8 cellular contexts compared by ENCODE assay signal in the genomic region with DNA sequence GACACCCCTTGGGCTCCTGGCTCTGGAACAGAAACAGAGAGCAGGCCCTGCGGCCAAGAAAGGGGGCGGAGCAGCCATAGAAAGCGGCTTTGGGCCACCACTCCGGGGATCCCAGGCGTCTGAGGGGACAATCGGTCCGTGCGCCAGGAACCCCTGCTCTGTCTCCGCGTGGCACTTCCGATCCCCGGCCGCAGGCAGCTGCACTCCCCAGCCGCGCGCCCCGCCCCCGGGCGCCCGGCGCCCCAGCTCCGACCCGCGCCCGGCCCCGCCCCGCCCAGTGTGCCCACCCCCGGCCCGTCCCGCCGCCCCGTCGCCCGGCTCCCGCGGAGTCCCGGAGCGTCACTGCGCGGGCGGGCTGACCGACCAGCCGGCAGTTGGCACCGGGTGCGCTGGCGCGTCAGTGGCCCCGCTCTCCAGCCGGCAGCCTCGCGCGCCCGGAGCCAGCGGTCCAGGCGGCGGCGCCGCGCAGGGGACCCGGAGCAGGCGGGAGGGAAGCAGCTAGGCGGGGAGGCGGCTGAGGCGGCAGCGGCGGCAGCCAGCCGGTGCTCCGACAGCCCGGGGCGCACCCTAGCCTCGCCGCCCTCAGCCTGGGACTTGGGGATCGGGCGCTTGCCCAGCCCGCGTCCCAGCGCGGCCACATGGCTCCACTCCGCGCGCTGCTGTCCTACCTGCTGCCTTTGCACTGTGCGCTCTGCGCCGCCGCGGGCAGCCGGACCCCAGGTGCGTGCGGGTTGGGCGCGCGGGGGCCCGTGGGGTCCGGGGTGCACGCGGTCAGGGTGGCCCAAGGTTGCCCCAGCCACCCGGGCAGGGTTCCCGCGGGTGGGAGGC. TPM values are rescaled to one million over a fixed set of nuclear protein-coding genes. Genes with fewer than 3 reads are reported as not detected.
DNase-seq lines count a peak whose midpoint lies in the region; ATAC-seq and TF ChIP-seq lines count a peak whose summit lies in the region.

A gene with protein sequence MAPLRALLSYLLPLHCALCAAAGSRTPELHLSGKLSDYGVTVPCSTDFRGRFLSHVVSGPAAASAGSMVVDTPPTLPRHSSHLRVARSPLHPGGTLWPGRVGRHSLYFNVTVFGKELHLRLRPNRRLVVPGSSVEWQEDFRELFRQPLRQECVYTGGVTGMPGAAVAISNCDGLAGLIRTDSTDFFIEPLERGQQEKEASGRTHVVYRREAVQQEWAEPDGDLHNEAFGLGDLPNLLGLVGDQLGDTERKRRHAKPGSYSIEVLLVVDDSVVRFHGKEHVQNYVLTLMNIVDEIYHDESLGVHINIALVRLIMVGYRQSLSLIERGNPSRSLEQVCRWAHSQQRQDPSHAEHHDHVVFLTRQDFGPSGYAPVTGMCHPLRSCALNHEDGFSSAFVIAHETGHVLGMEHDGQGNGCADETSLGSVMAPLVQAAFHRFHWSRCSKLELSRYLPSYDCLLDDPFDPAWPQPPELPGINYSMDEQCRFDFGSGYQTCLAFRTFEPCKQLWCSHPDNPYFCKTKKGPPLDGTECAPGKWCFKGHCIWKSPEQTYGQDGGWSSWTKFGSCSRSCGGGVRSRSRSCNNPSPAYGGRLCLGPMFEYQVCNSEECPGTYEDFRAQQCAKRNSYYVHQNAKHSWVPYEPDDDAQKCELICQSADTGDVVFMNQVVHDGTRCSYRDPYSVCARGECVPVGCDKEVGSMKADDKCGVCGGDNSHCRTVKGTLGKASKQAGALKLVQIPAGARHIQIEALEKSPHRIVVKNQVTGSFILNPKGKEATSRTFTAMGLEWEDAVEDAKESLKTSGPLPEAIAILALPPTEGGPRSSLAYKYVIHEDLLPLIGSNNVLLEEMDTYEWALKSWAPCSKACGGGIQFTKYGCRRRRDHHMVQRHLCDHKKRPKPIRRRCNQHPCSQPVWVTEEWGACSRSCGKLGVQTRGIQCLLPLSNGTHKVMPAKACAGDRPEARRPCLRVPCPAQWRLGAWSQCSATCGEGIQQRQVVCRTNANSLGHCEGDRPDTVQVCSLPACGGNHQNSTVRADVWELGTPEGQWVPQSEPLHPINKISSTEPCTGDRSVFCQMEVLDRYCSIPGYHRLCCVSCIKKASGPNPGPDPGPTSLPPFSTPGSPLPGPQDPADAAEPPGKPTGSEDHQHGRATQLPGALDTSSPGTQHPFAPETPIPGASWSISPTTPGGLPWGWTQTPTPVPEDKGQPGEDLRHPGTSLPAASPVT (plus strand): TSS at position 342 of the 828 bp plus-strand sequence. CDS start 297 bp downstream, at position 639.

- H3K4me3 ChIP-seq in Caco-2 (ENCODE audit: low read depth, low read length), result peak within 1 kb of the TSS; percentile 38

- peak; percentile 32 for ATAC-seq in activated T-helper 17 cell treated with anti-CD3 and anti-CD28 coated beads, Interleukin-2, amount 50 U/mL, for 72 hours (replicated peaks)
- ATAC-seq in Right ventricle myocardium superior (ENCODE audit: poor library complexity), result peak; percentile 66
- ATAC-seq in HG03469 (IDR thresholded peaks at IDR 0.05; ENCODE audit: unreplicated experiment), result no peak
- no peak for ATAC-seq in HG02840 (IDR thresholded peaks at IDR 0.05; ENCODE audit: low FRiP score, unreplicated experiment)

- no peaks in the 10 kb centered on the region for H3K36me3 Mint-ChIP-seq in Caco-2 (ENCODE audit: insufficient read depth, unreplicated experiment)
- no peaks in the 10 kb centered on the region for H3K36me3 Mint-ChIP-seq in activated T-helper 17 cell treated with anti-CD3 and anti-CD28 coated beads, Interleukin-2, amount 50 U/mL, for 72 hours (ENCODE audit: low read depth)

- H3K9me3 Mint-ChIP-seq in Caco-2 (ENCODE audit: unreplicated experiment), result peaks cover 16% of the 10 kb centered on the region
- no peaks in the 10 kb centered on the region for H3K9me3 Mint-ChIP-seq in activated T-helper 17 cell treated with anti-CD3 and anti-CD28 coated beads, Interleukin-2, amount 50 U/mL, for 72 hours

- H3K4me3 Mint-ChIP-seq in Caco-2 (ENCODE audit: unreplicated experiment), result peak within 1 kb of the TSS; percentile 68
- H3K4me3 Mint-ChIP-seq in activated T-helper 17 cell treated with anti-CD3 and anti-CD28 coated beads, Interleukin-2, amount 50 U/mL, for 72 hours, result peak within 1 kb of the TSS; percentile 47

- H3K27ac Mint-ChIP-seq in Caco-2 (ENCODE audit: unreplicated experiment), result no peak within 1 kb of the TSS
- no peak within 1 kb of the TSS for H3K27ac Mint-ChIP-seq in activated T-helper 17 cell treated with anti-CD3 and anti-CD28 coated beads, Interleukin-2, amount 50 U/mL, for 72 hours

- no peaks in the 10 kb centered on the region for H3K9me3 ChIP-seq in Caco-2

- in situ Hi-C loops in KBM-7 (cut with MboI; ENCODE audit: low pct_unique_long_range_greater_than_20kb, low sequenced_read_pairs), result no loop called here

- DNase-seq in Caco-2 (peak in 1 of 2 experiments; percentile 45), KBM-7 (peak; percentile 33), Right ventricle myocardium superior (peak; percentile 61), occipital lobe (lab: John Stamatoyannopoulos, UW) (peak; percentile 69), HuH-7.5 (ENCODE audit: low spot score) (no peak)

- BruUV-seq in Caco-2 (replicated peaks; lab: Mats Ljungman, UMichigan), result no TSS peak

- H3K27me3 Mint-ChIP-seq in Caco-2 (ENCODE audit: insufficient read depth, unreplicated experiment), result peaks cover 28% of the 10 kb centered on the region
- peaks cover 40% of the 10 kb centered on the region for H3K27me3 Mint-ChIP-seq in activated T-helper 17 cell treated with anti-CD3 and anti-CD28 coated beads, Interleukin-2, amount 50 U/mL, for 72 hours

- intact Hi-C loops in Caco-2 (cut with micrococcal nuclease; ENCODE audit: unreplicated experiment) (loop anchor here (5.0 to 10.0 kb wide), 2 partner anchors 65 to 118 kb away; no protein-coding TSS in a partner anchor), Right ventricle myocardium superior (cut with DNase I) (loop anchor here (10.0 kb wide), 1 partner anchor 118 kb away; no protein-coding TSS in a partner anchor)

- CTCF ChIA-PET in Caco-2 (lab: Charles Lee), result no interaction called here

- H3K4me1 Mint-ChIP-seq in Caco-2 (ENCODE audit: low read depth, unreplicated experiment), result peaks cover 7% of the 10 kb centered on the region
- peaks cover 6% of the 10 kb centered on the region for H3K4me1 Mint-ChIP-seq in activated T-helper 17 cell treated with anti-CD3 and anti-CD28 coated beads, Interleukin-2, amount 50 U/mL, for 72 hours

- POLR2A ChIA-PET in Caco-2 (lab: Charles Lee), result no interaction called here

- peaks cover 2% of the 10 kb centered on the region; the same call in 1 of the 2 replicates for H3K4me1 ChIP-seq in Caco-2

- peaks cover 7% of the 10 kb centered on the region for H3K27me3 ChIP-seq in Caco-2 (replicated peaks; ENCODE audit: control insufficient read depth, insufficient read depth, low read length)

- no peak for TF ChIP-seq CTCF in Caco-2 (IDR thresholded peaks at IDR 0.05; ENCODE audit: insufficient read depth in 1 of 2, low read depth in 1 of 2, low read length in 1 of 2, severe bottlenecking in 1 of 2, unreplicated experiment in 1 of 2)

- H3K36me3 ChIP-seq in Caco-2 (ENCODE audit: control insufficient read depth, insufficient read depth, low read length), result no peaks in the 10 kb centered on the region

RNA-seq across cellular contexts. Expression of the gene that starts here (rescaled TPM):
- not detected in 2 replicates for total RNA-seq in Caco-2 (2022)
- under 1 TPM; 0.06 to 0.19 TPM for total RNA-seq in activated T-helper 17 cell treated with anti-CD3 and anti-CD28 coated beads, Interleukin-2, amount 50 U/mL, for 72 hours
- 0.16 TPM for total RNA-seq in Right ventricle myocardium superior
- total RNA-seq in occipital lobe, result 0.16 TPM

Comparison
In these comparisons a context has a peak if more than half of its experiments do, and no peak if none do; other contexts are left out.
1. Peak in ATAC-seq in activated T-helper 17 cell treated with anti-CD3 and anti-CD28 coated beads, Interleukin-2, amount 50 U/mL, for 72 hours; RNA of the gene not detected or under 1 TPM.
2. Peak in DNase-seq and ATAC-seq in Right ventricle myocardium superior; RNA of the gene not detected or under 1 TPM.
3. Peak in DNase-seq in occipital lobe; RNA of the gene not detected or under 1 TPM.